In genomic region chr14:67964391-67964812, GRCh38 we compare ENCODE assay signal across 10 cellular contexts.
A peak's percentile ranks its signal among the peaks of the same experiment; 100 is the strongest.
DNase-seq lines count a peak whose midpoint lies in the region; ATAC-seq, FAIRE-seq and TF ChIP-seq lines count a peak whose summit lies in the region.
"Had no signal": no experiment of that assay in that cellular context is flagged by ENCODE, and none has a peak within 500 bp of the region (broad histone marks: within the 10 kb centered on the region; RNA-seq: fewer than 3 reads in every experiment).

No MANE protein-coding gene starts in this region.

- FAIRE-seq in GM12891 (lab: Jason Lieb, UNC) = peak; percentile 41

- no peak for DNase-seq in GM12891 (ENCODE audit: insufficient read length, low spot score)
- peak; percentile 53 for DNase-seq in RPMI7951 (ENCODE audit: low read depth)
- peak; percentile 74 for DNase-seq in foreskin melanocyte
- DNase-seq in sigmoid colon = no peak
- DNase-seq in DMS153 (lab: John Stamatoyannopoulos, UW) = no peak
- no peak for DNase-seq in SJCRH30
- no peak for DNase-seq in HUDEP-2 (lab: John Stamatoyannopoulos, UW; ENCODE audit: unreplicated experiment in 76 of 76)
- DNase-seq: DMS79 treated with DMSO at 0.1 percent for 48 hours; stimulated activated CD4-positive, alpha-beta T cell treated with anti-CD3 and anti-CD28 coated beads, Interleukin-12 subunit alpha, Interleukin-12 subunit beta, amount 100 ng/mL, for 4 hours had no signal

- ATAC-seq in SK-N-SH treated with all-trans-retinoic acid at 6 μM for 48 hours = no peak

- TF ChIP-seq EP300 in sigmoid colon (IDR thresholded peaks at IDR 0.05) = no peak

- no peaks in the 10 kb centered on the region for H3K9me3 ChIP-seq in sigmoid colon
- H3K9me3 ChIP-seq in SJCRH30 (replicated peaks) = peaks cover 4% of the 10 kb centered on the region; the same call in 1 of the 2 replicates

- peak overlapping the region in 1 of 4 donors; percentile 9 for H3K4me3 ChIP-seq in sigmoid colon
- no peak overlapping the region for H3K4me3 ChIP-seq in SJCRH30

- no peak for TF ChIP-seq POLR2A in GM12891 (IDR thresholded peaks at IDR 0.05; ENCODE audit: low read depth, low read length)
- no peak for TF ChIP-seq POLR2A in sigmoid colon (IDR thresholded peaks at IDR 0.05)

- no peaks in the 10 kb centered on the region for H3K36me3 ChIP-seq in sigmoid colon
- H3K36me3 ChIP-seq in SJCRH30 = no peaks in the 10 kb centered on the region

- 18 to 64% methylated on average over 4 of the region's 4 CpGs for WGBS in sigmoid colon, 2 donors

- H3K4me1 ChIP-seq in sigmoid colon (peaks cover 0 to 52% (median 37%) of the 10 kb centered on the region in 4 donors), SJCRH30 (no peaks in the 10 kb centered on the region; the same call in 1 of the 2 replicates)

- no peak for TF ChIP-seq CTCF in sigmoid colon (IDR thresholded peaks at IDR 0.05)

- H3K27ac ChIP-seq in sigmoid colon (peak overlapping the region; percentile 53 to 79 (median 75)), SJCRH30 (no peak overlapping the region)

- intact Hi-C loops in sigmoid colon (cut with DNase I) = no loop called here

- H3K27me3 ChIP-seq in sigmoid colon (no peaks in the 10 kb centered on the region), SJCRH30 (no peaks in the 10 kb centered on the region)

TF ChIP-seq in GM12891, 5 proteins besides CTCF, POLR2A, EP300 and RAD21:
- no peak for TF ChIP-seq POU2F2 (IDR thresholded peaks at IDR 0.05; ENCODE audit: low read depth, low read length)
- no peak for TF ChIP-seq SPI1 (IDR thresholded peaks at IDR 0.05; ENCODE audit: low read depth, low read length)
- TF ChIP-seq PAX5 (IDR thresholded peaks at IDR 0.05; ENCODE audit: insufficient read depth, low read length, severe bottlenecking) = no peak
- TF ChIP-seq TAF1 (IDR thresholded peaks at IDR 0.05; ENCODE audit: low read depth, low read length) = no peak
- TF ChIP-seq POLR2AphosphoS5 (IDR thresholded peaks at IDR 0.05; ENCODE audit: low read depth, low read length) = no peak

TF ChIP-seq in SK-N-SH treated with all-trans-retinoic acid at 6 μM for 48 hours, 23 proteins besides CTCF, POLR2A, EP300 and RAD21:
- TF ChIP-seq ISL1 (CRISPR knock-in tag; IDR thresholded peaks at IDR 0.05) (no peak), ESRRG (CRISPR knock-in tag; IDR thresholded peaks at IDR 0.05) (no peak), TOX (CRISPR knock-in tag; IDR thresholded peaks at IDR 0.05; ENCODE audit: borderline replicate concordance) (no peak), PPARA (CRISPR knock-in tag; IDR thresholded peaks at IDR 0.05; ENCODE audit: borderline replicate concordance) (no peak), ZNF70 (CRISPR knock-in tag; IDR thresholded peaks at IDR 0.05) (no peak), TSHZ2 (CRISPR knock-in tag; IDR thresholded peaks at IDR 0.05) (no peak), TCF4 (CRISPR knock-in tag; IDR thresholded peaks at IDR 0.05; ENCODE audit: borderline replicate concordance) (no peak), GLIS3 (CRISPR knock-in tag; IDR thresholded peaks at IDR 0.05) (no peak), SNAI2 (CRISPR knock-in tag; IDR thresholded peaks at IDR 0.05) (no peak), ZFP3 (CRISPR knock-in tag; IDR thresholded peaks at IDR 0.05) (no peak)
TF ChIP-seq in SK-N-SH treated with all-trans-retinoic acid at 6 μM for 48 hours: peak in this region for 0.

Comparison
In these comparisons a context has a peak if more than half of its experiments do, and no peak if none do; other contexts are left out.
1. DNase-seq: peak in RPMI7951 (single experiment) and foreskin melanocyte (single experiment); none in GM12891 (single experiment), sigmoid colon (single experiment), DMS153 (single experiment), SJCRH30 (0 of 2) and HUDEP-2 (0 of 76).